ENCODE assay signal across 8 cellular contexts in the genomic region with DNA sequence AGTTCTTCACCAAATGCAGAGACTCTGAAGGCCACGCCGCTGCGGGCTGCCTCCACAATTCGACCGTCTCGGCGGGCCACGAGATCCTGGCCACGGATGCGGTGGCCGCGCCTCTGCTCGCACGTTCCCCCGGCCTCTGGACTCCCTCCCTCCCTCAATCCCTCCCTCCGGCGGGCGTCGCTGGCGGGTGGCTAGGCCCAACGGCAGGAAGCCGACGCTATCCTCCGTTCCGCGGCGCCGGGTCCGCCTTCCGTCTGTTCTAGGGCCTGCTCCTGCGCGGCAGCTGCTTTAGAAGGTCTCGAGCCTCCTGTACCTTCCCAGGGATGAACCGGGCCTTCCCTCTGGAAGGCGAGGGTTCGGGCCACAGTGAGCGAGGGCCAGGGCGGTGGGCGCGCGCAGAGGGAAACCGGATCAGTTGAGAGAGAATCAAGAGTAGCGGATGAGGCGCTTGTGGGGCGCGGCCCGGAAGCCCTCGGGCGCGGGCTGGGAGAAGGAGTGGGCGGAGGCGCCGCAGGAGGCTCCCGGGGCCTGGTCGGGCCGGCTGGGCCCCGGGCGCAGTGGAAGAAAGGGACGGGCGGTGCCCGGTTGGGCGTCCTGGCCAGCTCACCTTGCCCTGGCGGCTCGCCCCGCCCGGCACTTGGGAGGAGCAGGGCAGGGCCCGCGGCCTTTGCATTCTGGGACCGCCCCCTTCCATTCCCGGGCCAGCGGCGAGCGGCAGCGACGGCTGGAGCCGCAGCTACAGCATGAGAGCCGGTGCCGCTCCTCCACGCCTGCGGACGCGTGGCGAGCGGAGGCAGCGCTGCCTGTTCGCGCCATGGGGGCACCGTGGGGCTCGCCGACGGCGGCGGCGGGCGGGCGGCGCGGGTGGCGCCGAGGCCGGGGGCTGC. TPM values are rescaled to one million over a fixed set of nuclear protein-coding genes. Genes with fewer than 3 reads are reported as not detected.
A peak's percentile ranks its signal among the peaks of the same experiment; 100 is the strongest.
DNase-seq lines count a peak whose midpoint lies in the region; ATAC-seq and TF ChIP-seq lines count a peak whose summit lies in the region.

A gene with protein sequence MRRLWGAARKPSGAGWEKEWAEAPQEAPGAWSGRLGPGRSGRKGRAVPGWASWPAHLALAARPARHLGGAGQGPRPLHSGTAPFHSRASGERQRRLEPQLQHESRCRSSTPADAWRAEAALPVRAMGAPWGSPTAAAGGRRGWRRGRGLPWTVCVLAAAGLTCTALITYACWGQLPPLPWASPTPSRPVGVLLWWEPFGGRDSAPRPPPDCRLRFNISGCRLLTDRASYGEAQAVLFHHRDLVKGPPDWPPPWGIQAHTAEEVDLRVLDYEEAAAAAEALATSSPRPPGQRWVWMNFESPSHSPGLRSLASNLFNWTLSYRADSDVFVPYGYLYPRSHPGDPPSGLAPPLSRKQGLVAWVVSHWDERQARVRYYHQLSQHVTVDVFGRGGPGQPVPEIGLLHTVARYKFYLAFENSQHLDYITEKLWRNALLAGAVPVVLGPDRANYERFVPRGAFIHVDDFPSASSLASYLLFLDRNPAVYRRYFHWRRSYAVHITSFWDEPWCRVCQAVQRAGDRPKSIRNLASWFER (plus strand): TSS at position 227 of the 887 bp plus-strand sequence. CDS start 213 bp downstream, at position 440.

- no peaks in the 10 kb centered on the region for H3K27me3 ChIP-seq in Peyer's patch

- peak in 2 of 6 experiments; percentile 5 to 12 for TF ChIP-seq CTCF in Peyer's patch (IDR thresholded peaks at IDR 0.05)
- no peak for TF ChIP-seq CTCF in nephron (IDR thresholded peaks at IDR 0.05; ENCODE audit: unreplicated experiment in 3 of 3)

- intact Hi-C loops in activated T-helper 2 cell treated with anti-CD3 and anti-CD28 coated beads, Interferon-gamma antibody, Interleukin-2, Interleukin-4, amounts not matched to agents 10 μg/mL and 5 μg/mL and 100 μg/mL, durations not matched to agents 14 hours and 24 hours and 36 hours (cut with micrococcal nuclease), result loop anchor here (1.0 to 10.0 kb wide), 8 partner anchors 31 to 802 kb away; a partner anchor contains a TSS

- H3K27ac ChIP-seq in Peyer's patch, result peak within 1 kb of the TSS; percentile 91 to 98 (median 95)

- H3K27me3 Mint-ChIP-seq in activated T-helper 2 cell treated with anti-CD3 and anti-CD28 coated beads, Interferon-gamma antibody, Interleukin-2, Interleukin-4, amounts not matched to agents 10 μg/mL and 5 μg/mL and 100 μg/mL, durations not matched to agents 14 hours and 24 hours and 36 hours (ENCODE audit: low read depth), result no peaks in the 10 kb centered on the region
- H3K27me3 Mint-ChIP-seq in nephron (ENCODE audit: low read depth), result peaks cover 11% of the 10 kb centered on the region
- no peaks in the 10 kb centered on the region for H3K27me3 Mint-ChIP-seq in stimulated activated naive CD8-positive, alpha-beta T cell treated with anti-CD3 and anti-CD28 coated beads, Interleukin-15, amount 100 ng/mL, for 72 hours

- ATAC-seq in GM21390 (IDR thresholded peaks at IDR 0.05; ENCODE audit: unreplicated experiment), result peak; percentile 81
- ATAC-seq in stimulated activated naive CD8-positive, alpha-beta T cell treated with anti-CD3 and anti-CD28 coated beads, Interleukin-15, amount 100 ng/mL, for 72 hours, result peak; percentile 85

- peaks cover 0 to 48% (median 2%) of the 10 kb centered on the region in 4 donors for H3K4me1 ChIP-seq in Peyer's patch

- H3K36me3 ChIP-seq in Peyer's patch, result no peaks in the 10 kb centered on the region

- peak; percentile 85 for DNase-seq in DMS153 (lab: John Stamatoyannopoulos, UW)
- peak in 55 of 76 experiments; percentile 2 to 78 (median 39) for DNase-seq in HUDEP-2 (lab: John Stamatoyannopoulos, UW; ENCODE audit: unreplicated experiment in 76 of 76)
- DNase-seq in Peyer's patch, result peak; percentile 69 to 96 (median 93)
- peak; percentile 72 for DNase-seq in activated T-helper 2 cell treated with anti-CD3 and anti-CD28 coated beads, Interferon-gamma antibody, Interleukin-2, Interleukin-4, amounts not matched to agents 10 μg/mL and 5 μg/mL and 100 μg/mL, durations not matched to agents 14 hours and 24 hours and 36 hours (ENCODE audit: low spot score)
- peak; percentile 72 for DNase-seq in fibroblast of peridontal ligament (ENCODE audit: extremely low read depth)
- DNase-seq in stimulated activated naive CD8-positive, alpha-beta T cell treated with anti-CD3 and anti-CD28 coated beads, Interleukin-15, amount 100 ng/mL, for 72 hours, result peak; percentile 79 to 84

- H3K4me1 Mint-ChIP-seq in activated T-helper 2 cell treated with anti-CD3 and anti-CD28 coated beads, Interferon-gamma antibody, Interleukin-2, Interleukin-4, amounts not matched to agents 10 μg/mL and 5 μg/mL and 100 μg/mL, durations not matched to agents 14 hours and 24 hours and 36 hours (ENCODE audit: low read depth), result peaks cover 32% of the 10 kb centered on the region
- peaks cover 39% of the 10 kb centered on the region for H3K4me1 Mint-ChIP-seq in nephron
- H3K4me1 Mint-ChIP-seq in stimulated activated naive CD8-positive, alpha-beta T cell treated with anti-CD3 and anti-CD28 coated beads, Interleukin-15, amount 100 ng/mL, for 72 hours, result peaks cover 37% of the 10 kb centered on the region

- peak; percentile 83 to 92 for TF ChIP-seq POLR2A in Peyer's patch (IDR thresholded peaks at IDR 0.05)

- H3K36me3 Mint-ChIP-seq in activated T-helper 2 cell treated with anti-CD3 and anti-CD28 coated beads, Interferon-gamma antibody, Interleukin-2, Interleukin-4, amounts not matched to agents 10 μg/mL and 5 μg/mL and 100 μg/mL, durations not matched to agents 14 hours and 24 hours and 36 hours (ENCODE audit: low read depth), result peaks cover 23% of the 10 kb centered on the region
- peaks cover 13% of the 10 kb centered on the region for H3K36me3 Mint-ChIP-seq in nephron (ENCODE audit: low read depth)

- H3K4me3 ChIP-seq in Peyer's patch, result peak within 1 kb of the TSS; percentile 69 to 85 (median 78)

- H3K27ac Mint-ChIP-seq in activated T-helper 2 cell treated with anti-CD3 and anti-CD28 coated beads, Interferon-gamma antibody, Interleukin-2, Interleukin-4, amounts not matched to agents 10 μg/mL and 5 μg/mL and 100 μg/mL, durations not matched to agents 14 hours and 24 hours and 36 hours, result peak within 1 kb of the TSS; percentile 100
- H3K27ac Mint-ChIP-seq in nephron, result peak within 1 kb of the TSS; percentile 98 to 99 (median 99)
- peak within 1 kb of the TSS; percentile 99 to 100 for H3K27ac Mint-ChIP-seq in stimulated activated naive CD8-positive, alpha-beta T cell treated with anti-CD3 and anti-CD28 coated beads, Interleukin-15, amount 100 ng/mL, for 72 hours

- no peaks in the 10 kb centered on the region for H3K9me3 Mint-ChIP-seq in activated T-helper 2 cell treated with anti-CD3 and anti-CD28 coated beads, Interferon-gamma antibody, Interleukin-2, Interleukin-4, amounts not matched to agents 10 μg/mL and 5 μg/mL and 100 μg/mL, durations not matched to agents 14 hours and 24 hours and 36 hours
- no peaks in the 10 kb centered on the region for H3K9me3 Mint-ChIP-seq in nephron
- H3K9me3 Mint-ChIP-seq in stimulated activated naive CD8-positive, alpha-beta T cell treated with anti-CD3 and anti-CD28 coated beads, Interleukin-15, amount 100 ng/mL, for 72 hours, result no peaks in the 10 kb centered on the region

- H3K9me3 ChIP-seq in Peyer's patch, result no peaks in the 10 kb centered on the region

- peak within 1 kb of the TSS; percentile 99 for H3K4me3 Mint-ChIP-seq in activated T-helper 2 cell treated with anti-CD3 and anti-CD28 coated beads, Interferon-gamma antibody, Interleukin-2, Interleukin-4, amounts not matched to agents 10 μg/mL and 5 μg/mL and 100 μg/mL, durations not matched to agents 14 hours and 24 hours and 36 hours (ENCODE audit: low read depth)
- H3K4me3 Mint-ChIP-seq in nephron, result peak within 1 kb of the TSS; percentile 95 to 99 (median 98)
- peak within 1 kb of the TSS; percentile 97 to 98 for H3K4me3 Mint-ChIP-seq in stimulated activated naive CD8-positive, alpha-beta T cell treated with anti-CD3 and anti-CD28 coated beads, Interleukin-15, amount 100 ng/mL, for 72 hours

RNA-seq across cellular contexts. Expression of the gene that starts here (rescaled TPM):
- 10 to 100 TPM in 3 of 4 donors, 1 to 10 TPM in 1; 9.1 to 34.3 (median 25.4) TPM for total RNA-seq in Peyer's patch
- total RNA-seq in activated T-helper 2 cell treated with anti-CD3 and anti-CD28 coated beads, Interferon-gamma antibody, Interleukin-2, Interleukin-4, amounts not matched to agents 10 μg/mL and 5 μg/mL and 100 μg/mL, durations not matched to agents 14 hours and 24 hours and 36 hours, result 8.4 and 8.9 TPM in 2 replicates

Comparison
In these comparisons a context has a peak if more than half of its experiments do, and no peak if none do; other contexts are left out.
1. Peak in every context shown above with its lines: DNase-seq, ATAC-seq, H3K4me3 ChIP-seq and H3K27ac ChIP-seq.
2. DNase-seq: peak in every context shown above with its lines; median percentile 93 in Peyer's patch; 85 in DMS153; 82 in stimulated activated naive CD8-positive, alpha-beta T cell treated with anti-CD3 and anti-CD28 coated beads, Interleukin-15, amount 100 ng/mL, for 72 hours; 72 in activated T-helper 2 cell treated with anti-CD3 and anti-CD28 coated beads, Interferon-gamma antibody, Interleukin-2, Interleukin-4, amounts not matched to agents 10 μg/mL and 5 μg/mL and 100 μg/mL, durations not matched to agents 14 hours and 24 hours and 36 hours; 72 in fibroblast of peridontal ligament; 39 in HUDEP-2.